Comparison of ENCODE assay signal across 11 cellular contexts in the genomic region with DNA sequence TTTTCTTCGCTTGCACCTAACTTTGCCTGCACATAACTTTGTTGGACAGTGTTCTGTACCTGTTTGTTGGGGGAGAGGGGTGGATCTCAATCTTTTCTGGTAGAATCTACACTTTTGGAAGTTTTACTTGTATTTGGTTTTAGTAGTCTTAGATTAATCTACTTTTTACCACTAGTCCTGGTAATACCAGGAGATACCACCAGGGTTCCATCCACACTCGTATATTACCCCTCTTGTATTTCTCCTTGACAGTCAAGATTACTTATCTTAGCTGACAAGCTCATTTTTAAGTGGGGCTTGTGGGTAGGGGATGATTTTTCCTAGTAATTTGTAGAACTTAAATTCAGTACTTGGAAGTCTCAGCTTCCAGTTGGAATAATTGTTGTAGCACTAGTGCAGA. TPM values are rescaled to one million over a fixed set of nuclear protein-coding genes. Genes with fewer than 3 reads are reported as not detected.
DNase-seq lines count a peak whose midpoint lies in the region; ATAC-seq and TF ChIP-seq lines count a peak whose summit lies in the region.
"Had no signal": no experiment of that assay in that cellular context is flagged by ENCODE, and none has a peak within 500 bp of the region (broad histone marks: within the 10 kb centered on the region; RNA-seq: fewer than 3 reads in every experiment).

No MANE protein-coding gene starts in this region.

- no peak for DNase-seq in right atrium auricular region (ENCODE audit: low spot score)
- no peak for DNase-seq in right cardiac atrium
- no peak for DNase-seq in SK-N-SH
- no peak for DNase-seq in glutamatergic neuron
- no peak for DNase-seq in occipital lobe (lab: John Stamatoyannopoulos, UW)
- DNase-seq: foreskin melanocyte, naive B cell had no signal

- CTCF ChIA-PET in SK-N-SH (lab: Yijun Ruan, JAX), result interaction anchor here (1.2 to 1.8 kb wide), 3 partner anchors 9 to 15 kb away, joined by 4 to 8 read pairs (median 4); no protein-coding TSS in a partner anchor

- H3K9me3 Mint-ChIP-seq in glutamatergic neuron (ENCODE audit: unreplicated experiment), result no peaks in the 10 kb centered on the region
- H3K9me3 Mint-ChIP-seq: naive B cell had no signal

- no peak overlapping the region for H3K4me3 Mint-ChIP-seq in glutamatergic neuron (ENCODE audit: unreplicated experiment)
- H3K4me3 Mint-ChIP-seq: activated naive CD8-positive, alpha-beta T cell; naive B cell had no signal

- TF ChIP-seq CTCF in right atrium auricular region (IDR thresholded peaks at IDR 0.05) (peak; percentile 16 to 51), SK-N-SH (IDR thresholded peaks at IDR 0.05) (peak; percentile 44; the same call in 1 of the 2 replicates), glutamatergic neuron (IDR thresholded peaks at IDR 0.05; ENCODE audit: partially characterized antibody, unreplicated experiment) (peak; percentile 73)

- no peak for TF ChIP-seq EP300 in SK-N-SH (IDR thresholded peaks at IDR 0.05; ENCODE audit: borderline replicate concordance in 1 of 2, low read depth in 1 of 2, low read length in 1 of 2)

- H3K4me2 ChIP-seq in SK-N-SH, result no peak overlapping the region

- POLR2A ChIA-PET in SK-N-SH (lab: Yijun Ruan, JAX), result no interaction called here

- TF ChIP-seq RAD21 in SK-N-SH (IDR thresholded peaks at IDR 0.05; ENCODE audit: low read length), result no peak

- H3K9me3 ChIP-seq in right atrium auricular region (no peaks in the 10 kb centered on the region), right cardiac atrium (ENCODE audit: control insufficient read depth, low read length) (no peaks in the 10 kb centered on the region), SK-N-SH (no peaks in the 10 kb centered on the region)

- no peak overlapping the region for H2AFZ ChIP-seq in SK-N-SH (ENCODE audit: low read depth)

- H3K4me3 ChIP-seq in right atrium auricular region (no peak overlapping the region), right cardiac atrium (ENCODE audit: low read length) (no peak overlapping the region), SK-N-SH (ENCODE audit: low read depth in 2 of 2, low read length in 1 of 2) (no peak overlapping the region)

- H4K20me1 ChIP-seq in SK-N-SH (ENCODE audit: insufficient read depth), result no peaks in the 10 kb centered on the region

- H3K27ac ChIP-seq in right atrium auricular region (no peak overlapping the region), right cardiac atrium (ENCODE audit: low read length) (no peak overlapping the region), SK-N-SH (ENCODE audit: low read depth in 2 of 2, low read length in 1 of 2) (no peak overlapping the region)

- no peaks in the 10 kb centered on the region for H3K4me1 Mint-ChIP-seq in glutamatergic neuron (ENCODE audit: low read depth, unreplicated experiment)
- H3K4me1 Mint-ChIP-seq: naive B cell had no signal

- H3K36me3 Mint-ChIP-seq in glutamatergic neuron (ENCODE audit: unreplicated experiment), result no peaks in the 10 kb centered on the region

- H3K36me3 ChIP-seq in right atrium auricular region (peaks cover 33% of the 10 kb centered on the region), SK-N-SH (replicated peaks in 1 of 2; ENCODE audit: control insufficient read depth in 1 of 2, insufficient read depth in 2 of 2, low read length in 1 of 2) (peaks cover 61 to 82% of the 10 kb centered on the region in 2 experiments)

- ATAC-seq in right cardiac atrium (no peak), GM19324 (IDR thresholded peaks at IDR 0.05; ENCODE audit: low FRiP score, unreplicated experiment) (no peak), GM18909 (IDR thresholded peaks at IDR 0.05; ENCODE audit: poor library complexity, unreplicated experiment) (no peak), HG02588 (IDR thresholded peaks at IDR 0.05; ENCODE audit: unreplicated experiment) (no peak)

- H3K27me3 ChIP-seq in right atrium auricular region (no peaks in the 10 kb centered on the region), right cardiac atrium (ENCODE audit: control insufficient read depth, insufficient read depth) (no peaks in the 10 kb centered on the region), SK-N-SH (ENCODE audit: insufficient read depth) (no peaks in the 10 kb centered on the region)

- no peak overlapping the region for H3K9ac ChIP-seq in SK-N-SH

- H3K27ac Mint-ChIP-seq in glutamatergic neuron (ENCODE audit: unreplicated experiment), result no peak overlapping the region
- H3K27ac Mint-ChIP-seq: activated naive CD8-positive, alpha-beta T cell; naive B cell had no signal

- no peaks in the 10 kb centered on the region for H3K9me2 ChIP-seq in SK-N-SH

- H3K4me1 ChIP-seq in right atrium auricular region (no peaks in the 10 kb centered on the region), right cardiac atrium (ENCODE audit: control insufficient read depth, insufficient read depth, low read length) (no peaks in the 10 kb centered on the region), SK-N-SH (ENCODE audit: control insufficient read depth in 1 of 2, insufficient read depth in 2 of 2, low read depth in 1 of 2, low read length in 1 of 2) (peaks cover 0 to 6% of the 10 kb centered on the region in 2 experiments; a peak in 2 of 4 replicates)

- H3K27me3 Mint-ChIP-seq in glutamatergic neuron (ENCODE audit: unreplicated experiment), result no peaks in the 10 kb centered on the region
- H3K27me3 Mint-ChIP-seq: activated naive CD8-positive, alpha-beta T cell; naive B cell had no signal

- no peaks in the 10 kb centered on the region for H3K79me2 ChIP-seq in SK-N-SH (ENCODE audit: insufficient read depth)

- intact Hi-C loops in right cardiac atrium (cut with DNase I), result no loop called here

- H3F3A ChIP-seq in SK-N-SH (replicated peaks; ENCODE audit: insufficient read depth), result peaks cover 3% of the 10 kb centered on the region

- 70% methylated on average over 2 of the region's 2 CpGs for WGBS in right cardiac atrium
- 97% methylated on average over 2 of the region's 2 CpGs for WGBS in SK-N-SH (ENCODE audit: low lambda C conversion rate)

TF ChIP-seq in SK-N-SH, 30 proteins besides CTCF, POLR2A, EP300 and RAD21:
- TF ChIP-seq SMC3 (IDR thresholded peaks at IDR 0.05; ENCODE audit: low read depth, low read length) (no peak), MXI1 (IDR thresholded peaks at IDR 0.05; ENCODE audit: low read depth, low read length) (no peak), RXRA (IDR thresholded peaks at IDR 0.05; ENCODE audit: borderline replicate concordance, low read depth) (no peak), FOSL2 (IDR thresholded peaks at IDR 0.05; ENCODE audit: borderline replicate concordance, low read depth) (no peak), GABPA (IDR thresholded peaks at IDR 0.05; ENCODE audit: low read depth) (no peak), TCF12 (IDR thresholded peaks at IDR 0.05) (no peak)
- TF ChIP-seq, protein P1, sequence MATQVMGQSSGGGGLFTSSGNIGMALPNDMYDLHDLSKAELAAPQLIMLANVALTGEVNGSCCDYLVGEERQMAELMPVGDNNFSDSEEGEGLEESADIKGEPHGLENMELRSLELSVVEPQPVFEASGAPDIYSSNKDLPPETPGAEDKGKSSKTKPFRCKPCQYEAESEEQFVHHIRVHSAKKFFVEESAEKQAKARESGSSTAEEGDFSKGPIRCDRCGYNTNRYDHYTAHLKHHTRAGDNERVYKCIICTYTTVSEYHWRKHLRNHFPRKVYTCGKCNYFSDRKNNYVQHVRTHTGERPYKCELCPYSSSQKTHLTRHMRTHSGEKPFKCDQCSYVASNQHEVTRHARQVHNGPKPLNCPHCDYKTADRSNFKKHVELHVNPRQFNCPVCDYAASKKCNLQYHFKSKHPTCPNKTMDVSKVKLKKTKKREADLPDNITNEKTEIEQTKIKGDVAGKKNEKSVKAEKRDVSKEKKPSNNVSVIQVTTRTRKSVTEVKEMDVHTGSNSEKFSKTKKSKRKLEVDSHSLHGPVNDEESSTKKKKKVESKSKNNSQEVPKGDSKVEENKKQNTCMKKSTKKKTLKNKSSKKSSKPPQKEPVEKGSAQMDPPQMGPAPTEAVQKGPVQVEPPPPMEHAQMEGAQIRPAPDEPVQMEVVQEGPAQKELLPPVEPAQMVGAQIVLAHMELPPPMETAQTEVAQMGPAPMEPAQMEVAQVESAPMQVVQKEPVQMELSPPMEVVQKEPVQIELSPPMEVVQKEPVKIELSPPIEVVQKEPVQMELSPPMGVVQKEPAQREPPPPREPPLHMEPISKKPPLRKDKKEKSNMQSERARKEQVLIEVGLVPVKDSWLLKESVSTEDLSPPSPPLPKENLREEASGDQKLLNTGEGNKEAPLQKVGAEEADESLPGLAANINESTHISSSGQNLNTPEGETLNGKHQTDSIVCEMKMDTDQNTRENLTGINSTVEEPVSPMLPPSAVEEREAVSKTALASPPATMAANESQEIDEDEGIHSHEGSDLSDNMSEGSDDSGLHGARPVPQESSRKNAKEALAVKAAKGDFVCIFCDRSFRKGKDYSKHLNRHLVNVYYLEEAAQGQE (IDR thresholded peaks at IDR 0.05; ENCODE audit: low read depth, low read length), result no peak

RNA-seq across cellular contexts. Expression of a gene that starts 37.3 kb away (rescaled TPM):
- total RNA-seq in right atrium auricular region (1 to 10 TPM; 1.6 to 3.1 TPM), right cardiac atrium (1 to 10 TPM; 3.9 to 7.4 (median 4.7) TPM), glutamatergic neuron (ENCODE audit: unreplicated experiment) (2.9 TPM), occipital lobe (1.7 TPM)
- polyA plus RNA-seq in right cardiac atrium (2.1 TPM), SK-N-SH (2012; rRNA removed) (0.58 and 0.88 TPM in 2 replicates)
- 0.24 and 0.33 TPM in 2 replicates for polyA plus RNA-seq in SK-N-SH (2012; cell fraction: cytosol; rRNA removed)
- 2.5 and 2.6 TPM in 2 replicates for polyA plus RNA-seq in SK-N-SH (2012; cell fraction: nucleus; rRNA removed)

RNA-seq across cellular contexts. Expression of a gene that starts 39.8 kb away (rescaled TPM):
- 10 to 100 TPM; 23.0 to 31.0 TPM for total RNA-seq in right atrium auricular region
- total RNA-seq in right cardiac atrium, result 10 to 100 TPM; 42.6 to 47.7 (median 46.0) TPM
- polyA plus RNA-seq in right cardiac atrium, result 6.2 TPM
- polyA plus RNA-seq in SK-N-SH (2012; rRNA removed), result 5.9 and 8.4 TPM in 2 replicates
- polyA plus RNA-seq in SK-N-SH (2012; cell fraction: cytosol; rRNA removed), result 9.1 and 9.8 TPM in 2 replicates
- 6.2 and 18.1 TPM in 2 replicates for polyA plus RNA-seq in SK-N-SH (2012; cell fraction: nucleus; rRNA removed)
- total RNA-seq in glutamatergic neuron (ENCODE audit: unreplicated experiment), result 36.5 TPM
- total RNA-seq in occipital lobe, result 62.2 TPM
